In genomic region chr2:3303583-3304406, GRCh38 we compare ENCODE assay signal across 8 cellular contexts.
DNase-seq lines count a peak whose midpoint lies in the region; ATAC-seq and TF ChIP-seq lines count a peak whose summit lies in the region.

No MANE protein-coding gene starts in this region.

- POLR2A ChIA-PET in Panc1 (lab: Charles Lee): no interaction called here

- H3K4me3 Mint-ChIP-seq in nephron progenitor cell: peak overlapping the region; percentile 42

- H3K4me1 ChIP-seq in Panc1 (ENCODE audit: control insufficient read depth, insufficient read depth, low read length): peaks cover 4% of the 10 kb centered on the region; the same call in 1 of the 2 replicates

- intact Hi-C loops in Panc1 (cut with micrococcal nuclease; ENCODE audit: unreplicated experiment): no loop called here

- H3K4me1 Mint-ChIP-seq in nephron progenitor cell: peaks cover 47% of the 10 kb centered on the region

- peak; percentile 88 for TF ChIP-seq RAD21 in Ishikawa (IDR thresholded peaks at IDR 0.05; ENCODE audit: low read depth)

- H3K36me3 ChIP-seq in Panc1 (ENCODE audit: control insufficient read depth, insufficient read depth, low read length): no peaks in the 10 kb centered on the region

- peak overlapping the region; percentile 71 for H3K27ac ChIP-seq in Panc1 (ENCODE audit: low read length)

- H3K27ac Mint-ChIP-seq in nephron progenitor cell: peak overlapping the region; percentile 89

- no peaks in the 10 kb centered on the region for H3K27me3 ChIP-seq in Panc1 (ENCODE audit: control insufficient read depth, insufficient read depth, low read length)

- DNase-seq in DMS153 treated with DMSO at 0.1 percent for 48 hours (lab: John Stamatoyannopoulos, UW; ENCODE audit: unreplicated experiment) (peak; percentile 80), Panc1 (ENCODE audit: low read depth, low spot score) (peak; percentile 61), fibroblast of pulmonary artery (ENCODE audit: low read depth) (peak; percentile 90), nephron progenitor cell (peak; percentile 91)
- DNase-seq in activated T-helper 1 cell treated with anti-CD3 and anti-CD28 coated beads, Interleukin-2, amount 50 U/mL, for 16 hours (ENCODE audit: low read depth in 1 of 2, low spot score in 1 of 2): peak; percentile 59 to 62
- DNase-seq in stimulated activated naive CD8-positive, alpha-beta T cell treated with anti-CD3 and anti-CD28 coated beads, Interleukin-15, Interleukin-2, amounts not matched to agents 100 U/mL and 50 U/mL, for 24 hours: peak; percentile 86

- no peaks in the 10 kb centered on the region for H3K9me3 ChIP-seq in Panc1 (ENCODE audit: control insufficient read depth, insufficient read depth, low read depth, low read length)

- H3K4me3 ChIP-seq in Panc1 (ENCODE audit: low read depth in 2 of 2, low read length in 2 of 2) (peak overlapping the region; percentile 22 to 44), fibroblast of pulmonary artery (replicated peaks; ENCODE audit: low read depth, low read length) (peak overlapping the region; percentile 15)

- H3K27me3 Mint-ChIP-seq in nephron progenitor cell (ENCODE audit: low read depth, poor library complexity): peaks cover 8% of the 10 kb centered on the region

- peak; percentile 97 for ATAC-seq in GM21723 (IDR thresholded peaks at IDR 0.05; ENCODE audit: unreplicated experiment)
- ATAC-seq in Panc1: peak; percentile 100
- ATAC-seq in stimulated activated naive CD8-positive, alpha-beta T cell treated with anti-CD3 and anti-CD28 coated beads, Interleukin-15, Interleukin-2, amounts not matched to agents 100 U/mL and 50 U/mL, for 24 hours: peak; percentile 91

- CTCF ChIA-PET in Panc1 (lab: Charles Lee): no interaction called here

- H3K9me3 Mint-ChIP-seq in nephron progenitor cell: no peaks in the 10 kb centered on the region

- no TSS peak for BruUV-seq in Panc1 (replicated peaks; lab: Mats Ljungman, UMichigan)

- in situ Hi-C loops in Panc1 (cut with HindIII; ENCODE audit: low pct_unique_long_range_greater_than_20kb, low sequenced_read_pairs): no loop called here

- TF ChIP-seq CTCF in Panc1 (IDR thresholded peaks at IDR 0.05): peak; percentile 98
- TF ChIP-seq CTCF in fibroblast of pulmonary artery (IDR thresholded peaks at IDR 0.05; ENCODE audit: low read length, missing control alignments): peak; percentile 96
- peak; percentile 93 for TF ChIP-seq CTCF in nephron progenitor cell (IDR thresholded peaks at IDR 0.05)

- TF ChIP-seq EP300 in Ishikawa (IDR thresholded peaks at IDR 0.05; ENCODE audit: borderline replicate concordance): no peak

- peaks cover 30% of the 10 kb centered on the region for H3K36me3 Mint-ChIP-seq in nephron progenitor cell (ENCODE audit: low read depth)

TF ChIP-seq in Ishikawa, 13 proteins besides CTCF, POLR2A, EP300 and RAD21:
- TF ChIP-seq TAF1 (IDR thresholded peaks at IDR 0.05; ENCODE audit: low read depth): no peak
- peak; percentile 42; the same call in 1 of the 2 replicates for TF ChIP-seq YY1 (IDR thresholded peaks at IDR 0.05; ENCODE audit: low read depth)
- no peak for TF ChIP-seq CREB1 (IDR thresholded peaks at IDR 0.05; ENCODE audit: low read depth)
- no peak for TF ChIP-seq NFIC (IDR thresholded peaks at IDR 0.05)
- TF ChIP-seq REST (IDR thresholded peaks at IDR 0.05; ENCODE audit: low read depth): no peak
- no peak for TF ChIP-seq FOXM1 (IDR thresholded peaks at IDR 0.05; ENCODE audit: borderline replicate concordance, low read depth)
- TF ChIP-seq TCF12 (IDR thresholded peaks at IDR 0.05; ENCODE audit: low read depth): 0 out of 2 replicates have a peak, but pooled peaks have one; percentile 31
- no peak for TF ChIP-seq CEBPB (IDR thresholded peaks at IDR 0.05)
- TF ChIP-seq USF1 (IDR thresholded peaks at IDR 0.05): peak; percentile 96
- no peak for TF ChIP-seq ZBTB7A (IDR thresholded peaks at IDR 0.05; ENCODE audit: low read depth)
- peak; percentile 84 for TF ChIP-seq MAX (IDR thresholded peaks at IDR 0.05)

Comparison
In these comparisons a context has a peak if more than half of its experiments do, and no peak if none do; other contexts are left out.
1. Peak in every context shown above with its lines: DNase-seq, ATAC-seq, H3K4me3 ChIP-seq and H3K27ac ChIP-seq.